Comparison of ENCODE assay signal across 20 cellular contexts in genomic region chr15:84814826-84815375, GRCh38. TPM values are rescaled to one million over a fixed set of nuclear protein-coding genes. Genes with fewer than 3 reads are reported as not detected.
DNase-seq lines count a peak whose midpoint lies in the region; ATAC-seq and TF ChIP-seq lines count a peak whose summit lies in the region.
"Had no signal": no experiment of that assay in that cellular context is flagged by ENCODE, and none has a peak within 500 bp of the region (broad histone marks: within the 10 kb centered on the region; RNA-seq: fewer than 3 reads in every experiment).

No MANE protein-coding gene starts in this region.

- H3K4me3 ChIP-seq in body of pancreas: no peak overlapping the region
- H3K4me3 ChIP-seq: A549, GM12878, GM23338 had no signal

- TF ChIP-seq CTCF in CD14-positive monocyte (IDR thresholded peaks at IDR 0.05) (no peak), progenitor cell of endocrine pancreas (IDR thresholded peaks at IDR 0.05; ENCODE audit: unreplicated experiment) (no peak), body of pancreas (IDR thresholded peaks at IDR 0.05) (no peak)

- H3K27me3 ChIP-seq in body of pancreas: no peaks in the 10 kb centered on the region

- TF ChIP-seq POLR2A in body of pancreas (IDR thresholded peaks at IDR 0.05): no peak

- H3K4me1 Mint-ChIP-seq in CD14-positive monocyte (peaks cover 32% of the 10 kb centered on the region), progenitor cell of endocrine pancreas (ENCODE audit: low read depth) (peaks cover 29% of the 10 kb centered on the region)
- peaks cover 51% of the 10 kb centered on the region for H3K4me1 Mint-ChIP-seq in dendritic cell treated with granulocyte-macrophage colony-stimulating factor and Interleukin-4, amounts not matched to agents 40 ng/mL and 50 ng/mL, for 4 days (ENCODE audit: low read depth)

- no peak for DNase-seq in CD14-positive monocyte (ENCODE audit: low spot score)
- peak; percentile 46 for DNase-seq in NOMO-1 treated with DMSO at 0.1 percent for 48 hours (lab: John Stamatoyannopoulos, UW; ENCODE audit: unreplicated experiment)
- DNase-seq in progenitor cell of endocrine pancreas (ENCODE audit: low spot score, unreplicated experiment): no peak
- no peak for DNase-seq in HK-2 (ENCODE audit: unreplicated experiment)
- no peak for DNase-seq in body of pancreas
- no peak for DNase-seq in mucosa of gallbladder (ENCODE audit: low spot score)
- DNase-seq: CD8-positive, alpha-beta memory T cell; DMS53; EL; KBM-7; NCI-H1417 treated with DMSO at 0.1 percent for 48 hours; NCI-H2029; NCI-H526; SHP77 treated with DMSO at 0.1 percent for 48 hours had no signal

- intact Hi-C loops in CD14-positive monocyte (cut with micrococcal nuclease) (no loop called here), body of pancreas (cut with DNase I) (no loop called here)
- intact Hi-C loops in dendritic cell treated with granulocyte-macrophage colony-stimulating factor and Interleukin-4, amounts not matched to agents 40 ng/mL and 50 ng/mL, for 4 days (cut with micrococcal nuclease): no loop called here

- H3K4me1 ChIP-seq in body of pancreas: peaks cover 25% of the 10 kb centered on the region

- H3K27ac Mint-ChIP-seq in CD14-positive monocyte: peak overlapping the region; percentile 46 to 84 (median 70)
- peak overlapping the region; percentile 88 for H3K27ac Mint-ChIP-seq in dendritic cell treated with granulocyte-macrophage colony-stimulating factor and Interleukin-4, amounts not matched to agents 40 ng/mL and 50 ng/mL, for 4 days
- peak overlapping the region; percentile 37 for H3K27ac Mint-ChIP-seq in progenitor cell of endocrine pancreas
- H3K27ac Mint-ChIP-seq: GM23338 had no signal

- 75 to 87% methylated on average over 11 of the region's 11 CpGs for WGBS in body of pancreas, 2 donors

- H3K36me3 ChIP-seq in body of pancreas (replicated peaks in 1 of 2; ENCODE audit: insufficient read depth in 1 of 2, low read depth in 2 of 2): no peaks in the 10 kb centered on the region

- H3K27me3 Mint-ChIP-seq in CD14-positive monocyte (ENCODE audit: low read depth in 3 of 3) (peaks cover 2 to 12% (median 6%) of the 10 kb centered on the region in 3 donors), progenitor cell of endocrine pancreas (no peaks in the 10 kb centered on the region)
- peaks cover 16% of the 10 kb centered on the region for H3K27me3 Mint-ChIP-seq in dendritic cell treated with granulocyte-macrophage colony-stimulating factor and Interleukin-4, amounts not matched to agents 40 ng/mL and 50 ng/mL, for 4 days

- no peak for ATAC-seq in body of pancreas
- ATAC-seq: A549, GM12878, GM23338, HCT116, HepG2 had no signal

- no peaks in the 10 kb centered on the region for H3K9me3 ChIP-seq in body of pancreas
- H3K9me3 ChIP-seq: A549 had no signal

- H3K27ac ChIP-seq in body of pancreas: no peak overlapping the region
- H3K27ac ChIP-seq: A549 had no signal

- H3K4me3 Mint-ChIP-seq in CD14-positive monocyte (peak overlapping the region in 1 of 2 donors; percentile 79), progenitor cell of endocrine pancreas (ENCODE audit: low read depth) (no peak overlapping the region)
- H3K4me3 Mint-ChIP-seq in dendritic cell treated with granulocyte-macrophage colony-stimulating factor and Interleukin-4, amounts not matched to agents 40 ng/mL and 50 ng/mL, for 4 days: peak overlapping the region; percentile 42
- H3K4me3 Mint-ChIP-seq: CD8-positive, alpha-beta memory T cell; GM23338 had no signal

- H3K36me3 Mint-ChIP-seq in CD14-positive monocyte (peaks cover 9 to 10% of the 10 kb centered on the region in 2 donors), progenitor cell of endocrine pancreas (ENCODE audit: insufficient read depth) (peaks cover 2% of the 10 kb centered on the region)
- peaks cover 17% of the 10 kb centered on the region for H3K36me3 Mint-ChIP-seq in dendritic cell treated with granulocyte-macrophage colony-stimulating factor and Interleukin-4, amounts not matched to agents 40 ng/mL and 50 ng/mL, for 4 days (ENCODE audit: low read depth)

- peaks cover 0 to 2% (median 0%) of the 10 kb centered on the region in 7 donors for H3K9me3 Mint-ChIP-seq in CD14-positive monocyte
- H3K9me3 Mint-ChIP-seq in dendritic cell treated with granulocyte-macrophage colony-stimulating factor and Interleukin-4, amounts not matched to agents 40 ng/mL and 50 ng/mL, for 4 days: no peaks in the 10 kb centered on the region
- H3K9me3 Mint-ChIP-seq in progenitor cell of endocrine pancreas (ENCODE audit: low read depth): no peaks in the 10 kb centered on the region
- H3K9me3 Mint-ChIP-seq: CD8-positive, alpha-beta memory T cell; GM23338 had no signal

RNA-seq across cellular contexts. Expression of gene ALPK3, which starts 2.3 kb away (rescaled TPM):
- polyA plus RNA-seq in CD14-positive monocyte: under 1 TPM in 1 of 2 donors, not detected in 1; 0.02 TPM
- total RNA-seq in progenitor cell of endocrine pancreas: 122 TPM in 2 replicates
- total RNA-seq in body of pancreas: 10 to 100 TPM in 1 of 2 donors, 1 to 10 TPM in 1; 7.8 to 15.8 TPM
- total RNA-seq in mucosa of gallbladder: 7.6 TPM

Comparison
In these comparisons a context has a peak if more than half of its experiments do, and no peak if none do; other contexts are left out.
1. H3K27ac Mint-ChIP-seq: peak in every context shown above with its lines; median percentile 88 in dendritic cell treated with granulocyte-macrophage colony-stimulating factor and Interleukin-4, amounts not matched to agents 40 ng/mL and 50 ng/mL, for 4 days; 70 in CD14-positive monocyte; 37 in progenitor cell of endocrine pancreas.